Comparison of ENCODE assay signal across 8 cellular contexts in the genomic region with DNA sequence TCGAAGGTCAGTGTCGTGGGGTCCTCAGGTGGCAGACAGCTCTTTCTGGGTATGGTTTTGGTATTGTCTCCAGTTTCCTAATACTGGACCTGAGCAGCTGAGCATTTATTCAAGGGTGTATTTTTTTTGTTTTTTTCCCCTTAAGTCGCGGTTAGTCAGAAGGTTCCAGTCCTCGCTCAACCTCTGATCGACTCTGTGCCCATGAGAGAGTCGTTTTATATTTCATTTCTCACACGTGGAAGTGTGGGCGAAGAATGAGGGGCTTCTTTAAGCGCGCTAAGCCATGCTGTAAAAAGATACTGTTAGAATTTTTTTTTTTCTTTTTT. TPM values are rescaled to one million over a fixed set of nuclear protein-coding genes. Genes with fewer than 3 reads are reported as not detected.
A peak's percentile ranks its signal among the peaks of the same experiment; 100 is the strongest.
DNase-seq lines count a peak whose midpoint lies in the region; ATAC-seq, FAIRE-seq and TF ChIP-seq lines count a peak whose summit lies in the region.

No MANE protein-coding gene starts in this region.

- no peak for FAIRE-seq in D721Med (lab: Jason Lieb, UNC)

- no peaks in the 10 kb centered on the region for H3K9me3 ChIP-seq in ovary

- H3K27ac ChIP-seq in C4-2B = peak overlapping the region; percentile 76
- H3K27ac ChIP-seq in VCaP = peak overlapping the region; percentile 87
- peak overlapping the region; percentile 45 to 95 for H3K27ac ChIP-seq in ovary

- peaks cover 1% of the 10 kb centered on the region for H3K4me1 ChIP-seq in ovary (ENCODE audit: insufficient read depth)

- intact Hi-C loops in ovary (cut with DNase I) = no loop called here

- DNase-seq in fibroblast of villous mesenchyme (ENCODE audit: low read depth) (no peak), ovary (no peak), D721Med (ENCODE audit: insufficient read length, low spot score) (no peak)
- no peak for DNase-seq in stimulated activated CD4-positive, alpha-beta T cell treated with anti-CD3 and anti-CD28 coated beads, Interleukin-2, amount 100 ng/mL, for 24 hours

- H3K27me3 ChIP-seq in ovary = no peaks in the 10 kb centered on the region

- no peak for TF ChIP-seq EP300 in ovary (IDR thresholded peaks at IDR 0.05)

- no peak for TF ChIP-seq POLR2A in ovary (IDR thresholded peaks at IDR 0.05)

- ATAC-seq in GM19467 (IDR thresholded peaks at IDR 0.05; ENCODE audit: unreplicated experiment) (no peak), HG03565 (IDR thresholded peaks at IDR 0.05; ENCODE audit: unreplicated experiment) (no peak)

- H3K4me3 ChIP-seq in fibroblast of villous mesenchyme (ENCODE audit: low read depth, low read length) (peak overlapping the region; percentile 64), ovary (peak overlapping the region; percentile 50)

- H3K36me3 ChIP-seq in ovary = no peaks in the 10 kb centered on the region

- TF ChIP-seq CTCF in C4-2B (conservative IDR thresholded peaks at IDR 0.05) = peak; percentile 37
- TF ChIP-seq CTCF in VCaP (conservative IDR thresholded peaks at IDR 0.05) = no peak
- peak; percentile 13 for TF ChIP-seq CTCF in fibroblast of villous mesenchyme (IDR thresholded peaks at IDR 0.05; ENCODE audit: insufficient read depth, low read depth, low read length)
- TF ChIP-seq CTCF in ovary (IDR thresholded peaks at IDR 0.05) = peak in 1 of 3 donors; percentile 13
- TF ChIP-seq CTCF in D721Med (IDR thresholded peaks at IDR 0.05; ENCODE audit: insufficient read depth, missing control alignments) = no peak

- 1 to 2% (median 2%) methylated on average over 11 of the region's 11 CpGs for WGBS in ovary, 3 donors

RNA-seq across cellular contexts. Expression of a gene that starts 0.5 kb away (rescaled TPM):
- total RNA-seq in fibroblast of villous mesenchyme (10.0 and 14.7 TPM in 2 replicates), ovary (10 to 100 TPM; 16.9 to 29.5 (median 24.6) TPM)
- 1 to 10 TPM; 5.0 to 7.7 TPM for polyA plus RNA-seq in ovary

RNA-seq across cellular contexts. Expression of a gene that starts 25.8 kb away (rescaled TPM):
- 0.97 and 1.3 TPM in 2 replicates for total RNA-seq in fibroblast of villous mesenchyme
- 1 to 10 TPM in 5 of 7 donors, under 1 TPM in 1, not detected in 1; 0.57 to 1.6 (median 1.2) TPM for total RNA-seq in ovary
- polyA plus RNA-seq in ovary = under 1 TPM; 0.75 to 0.90 TPM

Comparison
In these comparisons a context has a peak if more than half of its experiments do, and no peak if none do; other contexts are left out.
1. CTCF ChIP-seq: peak in C4-2B (single experiment) and fibroblast of villous mesenchyme (single experiment); none in VCaP (single experiment) and D721Med (single experiment).
2. Peak in every context shown above with its lines, with median percentiles within 50 percentile points of each other: H3K27ac ChIP-seq.